1 cellular context compared by ENCODE assay signal in the genomic region with DNA sequence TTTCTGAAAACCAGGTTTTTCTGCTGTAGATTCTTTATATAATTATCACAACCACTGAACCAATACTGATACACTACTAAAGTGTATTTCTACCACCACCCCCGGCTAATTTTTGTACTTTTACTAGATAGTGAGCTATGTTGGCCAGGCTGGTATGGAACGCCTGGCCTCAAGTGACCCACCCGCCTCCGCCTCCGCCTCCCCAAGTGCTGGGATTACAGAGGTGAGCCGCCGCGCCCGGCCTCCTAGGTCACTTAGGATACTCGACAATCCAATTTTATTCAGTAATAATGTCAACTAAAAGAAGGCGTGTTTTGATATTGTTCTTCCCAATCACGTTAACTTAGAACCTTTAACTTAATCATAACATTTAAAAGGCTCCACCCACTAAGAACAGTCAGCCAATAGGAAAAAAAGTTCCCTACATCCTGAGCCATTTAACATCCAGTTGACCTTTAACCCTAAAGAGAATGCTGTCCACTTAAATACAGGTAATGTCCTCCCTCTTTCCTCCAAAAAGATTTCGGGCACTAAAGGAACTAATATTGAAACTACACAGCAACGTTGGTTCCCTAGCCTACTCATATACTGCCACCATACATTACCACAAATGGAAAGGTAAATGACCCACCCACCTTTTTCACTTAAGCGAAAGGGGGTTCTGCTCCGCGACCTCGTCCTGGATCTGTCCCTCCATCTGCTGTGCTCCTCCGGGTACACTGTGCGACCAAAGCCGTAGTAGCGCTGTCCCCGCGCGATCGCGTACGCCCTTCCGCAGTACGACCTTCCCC.
TF ChIP-seq lines count a peak whose summit lies in the region.

No MANE protein-coding gene starts in this region.

TF ChIP-seq in HCT116, 20 proteins besides CTCF, POLR2A, EP300 and RAD21 (continued from another document):
- TF ChIP-seq, protein P1, sequence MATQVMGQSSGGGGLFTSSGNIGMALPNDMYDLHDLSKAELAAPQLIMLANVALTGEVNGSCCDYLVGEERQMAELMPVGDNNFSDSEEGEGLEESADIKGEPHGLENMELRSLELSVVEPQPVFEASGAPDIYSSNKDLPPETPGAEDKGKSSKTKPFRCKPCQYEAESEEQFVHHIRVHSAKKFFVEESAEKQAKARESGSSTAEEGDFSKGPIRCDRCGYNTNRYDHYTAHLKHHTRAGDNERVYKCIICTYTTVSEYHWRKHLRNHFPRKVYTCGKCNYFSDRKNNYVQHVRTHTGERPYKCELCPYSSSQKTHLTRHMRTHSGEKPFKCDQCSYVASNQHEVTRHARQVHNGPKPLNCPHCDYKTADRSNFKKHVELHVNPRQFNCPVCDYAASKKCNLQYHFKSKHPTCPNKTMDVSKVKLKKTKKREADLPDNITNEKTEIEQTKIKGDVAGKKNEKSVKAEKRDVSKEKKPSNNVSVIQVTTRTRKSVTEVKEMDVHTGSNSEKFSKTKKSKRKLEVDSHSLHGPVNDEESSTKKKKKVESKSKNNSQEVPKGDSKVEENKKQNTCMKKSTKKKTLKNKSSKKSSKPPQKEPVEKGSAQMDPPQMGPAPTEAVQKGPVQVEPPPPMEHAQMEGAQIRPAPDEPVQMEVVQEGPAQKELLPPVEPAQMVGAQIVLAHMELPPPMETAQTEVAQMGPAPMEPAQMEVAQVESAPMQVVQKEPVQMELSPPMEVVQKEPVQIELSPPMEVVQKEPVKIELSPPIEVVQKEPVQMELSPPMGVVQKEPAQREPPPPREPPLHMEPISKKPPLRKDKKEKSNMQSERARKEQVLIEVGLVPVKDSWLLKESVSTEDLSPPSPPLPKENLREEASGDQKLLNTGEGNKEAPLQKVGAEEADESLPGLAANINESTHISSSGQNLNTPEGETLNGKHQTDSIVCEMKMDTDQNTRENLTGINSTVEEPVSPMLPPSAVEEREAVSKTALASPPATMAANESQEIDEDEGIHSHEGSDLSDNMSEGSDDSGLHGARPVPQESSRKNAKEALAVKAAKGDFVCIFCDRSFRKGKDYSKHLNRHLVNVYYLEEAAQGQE (IDR thresholded peaks at IDR 0.05; ENCODE audit: low read depth) = no peak
- TF ChIP-seq SRF (IDR thresholded peaks at IDR 0.05; ENCODE audit: low read depth) (no peak), TCF7L2 (IDR thresholded peaks at IDR 0.05; ENCODE audit: borderline replicate concordance, extremely low read depth, insufficient read depth, insufficient read length) (no peak)
